8 cellular contexts compared by ENCODE assay signal in genomic region chr1:119141020-119141424, GRCh38. TPM values are rescaled to one million over a fixed set of nuclear protein-coding genes. Genes with fewer than 3 reads are reported as not detected.
A peak's percentile ranks its signal among the peaks of the same experiment; 100 is the strongest.
DNase-seq lines count a peak whose midpoint lies in the region; ATAC-seq and TF ChIP-seq lines count a peak whose summit lies in the region.

No MANE protein-coding gene starts in this region.

- H3K27ac ChIP-seq in osteoblast (ENCODE audit: low read depth, low read length) = peak overlapping the region; percentile 100

- no peaks in the 10 kb centered on the region for H3K27me3 ChIP-seq in osteoblast (ENCODE audit: insufficient read depth, low read length)

- no peaks in the 10 kb centered on the region for H4K20me1 ChIP-seq in osteoblast (ENCODE audit: insufficient read depth, low read length)

- H3K4me1 ChIP-seq in osteoblast (ENCODE audit: insufficient read depth, low read length) = peaks cover 14% of the 10 kb centered on the region

- DNase-seq in ELR (ENCODE audit: low read depth) (peak; percentile 50), LHCN-M2 (ENCODE audit: low read depth) (peak; percentile 30), epithelial cell of proximal tubule (ENCODE audit: low read depth) (no peak), osteoblast (ENCODE audit: insufficient read length, low spot score, missing footprints) (no peak), NCI-H2196 (lab: John Stamatoyannopoulos, UW; ENCODE audit: unreplicated experiment) (no peak), cerebellum (ENCODE audit: low spot score) (no peak)
- DNase-seq in activated CD4-positive, alpha-beta T cell treated with anti-CD3 and anti-CD28 coated beads, Interleukin-2, amount 50 U/mL, for 4 hours = peak; percentile 23 to 35

- H3K4me3 ChIP-seq in epithelial cell of proximal tubule (ENCODE audit: low read depth, low read length) = peak overlapping the region; percentile 63
- peak overlapping the region; percentile 81 for H3K4me3 ChIP-seq in osteoblast (ENCODE audit: insufficient read depth, low read length)

- peaks cover 26% of the 10 kb centered on the region for H3K79me2 ChIP-seq in osteoblast (ENCODE audit: insufficient read depth, low read length)

- TF ChIP-seq CTCF in epithelial cell of proximal tubule (conservative IDR thresholded peaks at IDR 0.05; ENCODE audit: low read depth, low read length) (peak; percentile 43), osteoblast (IDR thresholded peaks at IDR 0.05; ENCODE audit: extremely low read depth, low read depth, low read length) (peak; percentile 33)

- no peak for ATAC-seq in GM21576 (IDR thresholded peaks at IDR 0.05; ENCODE audit: unreplicated experiment)

- H3K9me3 ChIP-seq in osteoblast (ENCODE audit: low read depth, low read length) = no peaks in the 10 kb centered on the region

- H3K36me3 ChIP-seq in osteoblast (ENCODE audit: insufficient read depth, low read length) = no peaks in the 10 kb centered on the region

- H3K4me2 ChIP-seq in osteoblast (ENCODE audit: insufficient read depth, low read length) = peak overlapping the region; percentile 93

- peak overlapping the region; percentile 98 for H2AFZ ChIP-seq in osteoblast (ENCODE audit: low read length)

RNA-seq across cellular contexts. Expression of gene WARS2, which starts 0.6 kb away (rescaled TPM):
- 15.8 and 19.1 TPM in 2 replicates for total RNA-seq in LHCN-M2 (2014; rRNA removed)
- 7.3 TPM for polyA plus RNA-seq in LHCN-M2 (2012)
- 14.8 TPM in 2 replicates for total RNA-seq in epithelial cell of proximal tubule
- 23.9 and 24.5 TPM in 2 replicates for total RNA-seq in osteoblast
- total RNA-seq in cerebellum = 15.3 TPM

Comparison
In these comparisons a context has a peak if more than half of its experiments do, and no peak if none do; other contexts are left out.
1. DNase-seq: peak in ELR (single experiment), LHCN-M2 (single experiment) and activated CD4-positive, alpha-beta T cell treated with anti-CD3 and anti-CD28 coated beads, Interleukin-2, amount 50 U/mL, for 4 hours (2 of 2); none in epithelial cell of proximal tubule (single experiment), osteoblast (single experiment), NCI-H2196 (single experiment) and cerebellum (single experiment).